Comparison of ENCODE assay signal across 8 cellular contexts in genomic region chr11:63999349-64000025, GRCh38.
A peak's percentile ranks its signal among the peaks of the same experiment; 100 is the strongest.
DNase-seq lines count a peak whose midpoint lies in the region; ATAC-seq and TF ChIP-seq lines count a peak whose summit lies in the region.

No MANE protein-coding gene starts in this region.

- no peak for ATAC-seq in GM18907 (IDR thresholded peaks at IDR 0.05; ENCODE audit: unreplicated experiment)
- ATAC-seq in HG03457 (IDR thresholded peaks at IDR 0.05; ENCODE audit: unreplicated experiment), result no peak

- H3K9ac ChIP-seq in OCI-LY3 (ENCODE audit: low read length) (no peak overlapping the region), iPS-18a (ENCODE audit: low read length) (no peak overlapping the region)

- H3K9me3 Mint-ChIP-seq in activated naive CD8-positive, alpha-beta T cell (ENCODE audit: low read depth), result no peaks in the 10 kb centered on the region

- peak overlapping the region; percentile 44 for H3K4me3 Mint-ChIP-seq in activated naive CD8-positive, alpha-beta T cell

- peaks cover 18% of the 10 kb centered on the region for H3K36me3 ChIP-seq in DOHH2 (ENCODE audit: control insufficient read depth, low read length)
- peaks cover 25% of the 10 kb centered on the region for H3K36me3 ChIP-seq in OCI-LY3 (replicated peaks; ENCODE audit: low read depth, low read length)
- peaks cover 20% of the 10 kb centered on the region for H3K36me3 ChIP-seq in iPS-18a (ENCODE audit: control insufficient read depth, low read depth, low read length)

- H3K27ac ChIP-seq in DOHH2 (ENCODE audit: low read depth, low read length) (no peak overlapping the region), OCI-LY3 (ENCODE audit: low read length) (no peak overlapping the region), iPS-18a (ENCODE audit: low read length) (no peak overlapping the region)

- no peaks in the 10 kb centered on the region for H3K9me2 ChIP-seq in DOHH2 (replicated peaks; ENCODE audit: control insufficient read depth, low read length)

- H2AFZ ChIP-seq in OCI-LY3 (ENCODE audit: low read depth, low read length), result no peak overlapping the region

- no peaks in the 10 kb centered on the region for H3F3A ChIP-seq in DOHH2 (ENCODE audit: control insufficient read depth, insufficient read depth)

- no peaks in the 10 kb centered on the region for H3K27me3 ChIP-seq in DOHH2 (ENCODE audit: control insufficient read depth, low read length)
- H3K27me3 ChIP-seq in OCI-LY3 (ENCODE audit: low read depth, low read length), result no peaks in the 10 kb centered on the region
- peaks cover 31% of the 10 kb centered on the region for H3K27me3 ChIP-seq in iPS-18a (ENCODE audit: control insufficient read depth, insufficient read depth, low read length)

- H3K27ac Mint-ChIP-seq in activated naive CD8-positive, alpha-beta T cell, result no peak overlapping the region

- TF ChIP-seq CTCF in DOHH2 (IDR thresholded peaks at IDR 0.05; ENCODE audit: low read depth, low read length, poor library complexity, severe bottlenecking), result no peak
- TF ChIP-seq CTCF in OCI-LY3 (IDR thresholded peaks at IDR 0.05; ENCODE audit: low read depth, low read length), result no peak

- peaks cover 27% of the 10 kb centered on the region for H3K4me1 ChIP-seq in DOHH2 (ENCODE audit: control insufficient read depth, low read length)
- H3K4me1 ChIP-seq in OCI-LY3 (ENCODE audit: low read length), result peaks cover 8% of the 10 kb centered on the region; the same call in 1 of the 2 replicates
- peaks cover 6% of the 10 kb centered on the region for H3K4me1 ChIP-seq in iPS-18a (ENCODE audit: control insufficient read depth, low read depth, low read length)

- peak; percentile 73 for DNase-seq in stimulated activated CD4-positive, alpha-beta T cell treated with anti-CD3 and anti-CD28 coated beads, Interleukin-4, amount 100 ng/mL, for 1 hour
- no peak for DNase-seq in foreskin melanocyte

- H3K9me3 ChIP-seq in DOHH2 (ENCODE audit: control insufficient read depth, insufficient read depth, low read length) (no peaks in the 10 kb centered on the region), OCI-LY3 (ENCODE audit: insufficient read depth, low read length) (no peaks in the 10 kb centered on the region), iPS-18a (ENCODE audit: control insufficient read depth, low read depth, low read length) (no peaks in the 10 kb centered on the region)

- H3K27me3 Mint-ChIP-seq in activated naive CD8-positive, alpha-beta T cell, result no peaks in the 10 kb centered on the region

- no peaks in the 10 kb centered on the region for H3K36me3 Mint-ChIP-seq in activated naive CD8-positive, alpha-beta T cell

- H3K4me3 ChIP-seq in DOHH2 (ENCODE audit: low read length) (peak overlapping the region; percentile 46), OCI-LY3 (ENCODE audit: low read length) (no peak overlapping the region), iPS-18a (ENCODE audit: low read length) (peak overlapping the region; percentile 56)

- peaks cover 10% of the 10 kb centered on the region for H3K4me1 Mint-ChIP-seq in activated naive CD8-positive, alpha-beta T cell (ENCODE audit: low read depth)

- H4K20me1 ChIP-seq in DOHH2 (ENCODE audit: control insufficient read depth, insufficient read depth, low read depth, low read length) (0 out of 2 replicates have a peak, but pooled peaks cover 4% of the 10 kb centered on the region), OCI-LY3 (ENCODE audit: insufficient read depth, low read length) (peaks cover 30% of the 10 kb centered on the region)

- H3K4me2 ChIP-seq in DOHH2 (ENCODE audit: low read length) (peak overlapping the region; percentile 57), OCI-LY3 (ENCODE audit: low read length) (peak overlapping the region; percentile 62; the same call in 1 of the 2 replicates)

- H3K79me2 ChIP-seq in DOHH2 (ENCODE audit: control insufficient read depth, low read length), result no peaks in the 10 kb centered on the region
- H3K79me2 ChIP-seq in OCI-LY3 (ENCODE audit: low read length), result no peaks in the 10 kb centered on the region
